ENCODE assay signal across 28 cellular contexts in the genomic region with DNA sequence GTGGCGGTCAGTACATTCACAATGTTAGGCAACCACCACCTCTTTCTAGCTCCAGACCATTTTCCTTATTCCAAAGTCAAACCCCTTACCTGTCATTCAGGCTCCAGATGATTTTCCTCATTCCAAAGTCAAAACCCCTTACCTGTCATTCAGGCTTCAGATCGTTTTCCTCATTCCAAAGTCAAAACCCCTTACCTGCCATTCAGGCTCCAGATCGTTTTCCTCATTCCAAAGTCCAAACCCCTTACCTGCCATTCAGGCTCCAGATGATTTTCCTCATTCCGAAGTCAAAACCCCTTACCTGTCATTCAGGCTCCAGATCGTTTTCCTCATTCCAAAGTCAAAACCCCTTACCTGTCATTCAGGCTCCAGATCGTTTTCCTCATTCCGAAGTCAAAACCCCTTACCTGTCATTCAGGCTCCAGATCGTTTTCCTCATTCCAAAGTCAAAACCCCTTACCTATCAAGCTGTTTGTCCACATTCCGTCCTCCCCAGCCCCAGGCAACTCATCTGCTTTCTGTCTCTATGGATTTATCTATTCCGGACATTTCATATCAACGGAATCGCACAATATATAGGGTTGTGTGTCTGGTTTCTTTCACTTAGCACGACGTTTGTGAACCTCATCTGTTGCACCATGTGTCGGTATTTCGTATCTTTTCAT. TPM values are rescaled to one million over a fixed set of nuclear protein-coding genes. Genes with fewer than 3 reads are reported as not detected.
"Had no signal": no experiment of that assay in that cellular context is flagged by ENCODE, and none has a peak within 500 bp of the region (broad histone marks: within the 10 kb centered on the region; RNA-seq: fewer than 3 reads in every experiment).

No MANE protein-coding gene starts in this region.

- H3K9me3 Mint-ChIP-seq: dendritic cell treated with granulocyte-macrophage colony-stimulating factor and Interleukin-4, amounts not matched to agents 40 ng/mL and 50 ng/mL, for 4 days; naive thymus-derived CD4-positive, alpha-beta T cell; nephron; stimulated activated naive CD8-positive, alpha-beta T cell treated with anti-CD3 and anti-CD28 coated beads, Interleukin-15, amount 100 ng/mL, for 72 hours had no signal

- FAIRE-seq: endothelial cell of umbilical vein, kidney had no signal

- H3K4me2 ChIP-seq: hepatocyte, smooth muscle cell had no signal

- H3K36me3 Mint-ChIP-seq: naive thymus-derived CD4-positive, alpha-beta T cell had no signal

- H3K9ac ChIP-seq: parathyroid adenoma had no signal

- H2AFZ ChIP-seq: hepatocyte, parathyroid adenoma had no signal

- H3K27ac Mint-ChIP-seq: dendritic cell treated with granulocyte-macrophage colony-stimulating factor and Interleukin-4, amounts not matched to agents 40 ng/mL and 50 ng/mL, for 4 days; naive thymus-derived CD4-positive, alpha-beta T cell; nephron; progenitor cell of endocrine pancreas; stimulated activated naive CD8-positive, alpha-beta T cell treated with anti-CD3 and anti-CD28 coated beads, Interleukin-15, amount 100 ng/mL, for 72 hours had no signal

- H3K27ac ChIP-seq: colonic mucosa, esophagus muscularis mucosa, foreskin keratinocyte, gastroesophageal sphincter, heart left ventricle, hepatocyte, parathyroid adenoma, suprapubic skin, transverse colon had no signal

- H3K4me3 Mint-ChIP-seq: dendritic cell treated with granulocyte-macrophage colony-stimulating factor and Interleukin-4, amounts not matched to agents 40 ng/mL and 50 ng/mL, for 4 days; naive thymus-derived CD4-positive, alpha-beta T cell; nephron; stimulated activated naive CD8-positive, alpha-beta T cell treated with anti-CD3 and anti-CD28 coated beads, Interleukin-15, amount 100 ng/mL, for 72 hours had no signal

- H3K9me3 ChIP-seq: colonic mucosa, esophagus muscularis mucosa, gastroesophageal sphincter, heart left ventricle, suprapubic skin, transverse colon had no signal

- DNase-seq: colonic mucosa; effector memory CD4-positive, alpha-beta T cell; foreskin keratinocyte; heart left ventricle; kidney; mesenchymal stem cell; midbrain; naive thymus-derived CD4-positive, alpha-beta T cell; occipital lobe; stimulated activated CD4-positive, alpha-beta T cell treated with anti-CD3 and anti-CD28 coated beads, Interleukin-12 subunit alpha, Interleukin-12 subunit beta, amount 100 ng/mL, for 4 hours; stimulated activated CD4-positive, alpha-beta T cell treated with anti-CD3 and anti-CD28 coated beads, Interleukin-1b, Interleukin-23, amount 100 ng/mL, for 48 hours; stimulated activated CD4-positive, alpha-beta T cell treated with anti-CD3 and anti-CD28 coated beads, Interleukin-4, amount 100 ng/mL, for 1 hour; stimulated activated CD8-positive, alpha-beta memory T cell treated with anti-CD3 and anti-CD28 coated beads, Interleukin-4, amount 100 ng/mL, for 48 hours; stimulated activated naive CD4-positive, alpha-beta T cell; stimulated activated naive CD8-positive, alpha-beta T cell treated with anti-CD3 and anti-CD28 coated beads, Interleukin-15, amount 100 ng/mL, for 72 hours; transverse colon had no signal

- H3K36me3 ChIP-seq: colonic mucosa, esophagus muscularis mucosa, gastroesophageal sphincter, heart left ventricle, suprapubic skin, transverse colon had no signal

- H3K27me3 Mint-ChIP-seq: progenitor cell of endocrine pancreas had no signal

- H3K4me1 ChIP-seq: colonic mucosa, foreskin keratinocyte, parathyroid adenoma had no signal

- ATAC-seq: foreskin keratinocyte; gastroesophageal sphincter; heart left ventricle; left lobe of liver; naive thymus-derived CD4-positive, alpha-beta T cell; sciatic nerve; stimulated activated naive CD8-positive, alpha-beta T cell treated with anti-CD3 and anti-CD28 coated beads, Interleukin-15, amount 100 ng/mL, for 72 hours had no signal

- H3K4me1 Mint-ChIP-seq: stimulated activated naive CD8-positive, alpha-beta T cell treated with anti-CD3 and anti-CD28 coated beads, Interleukin-15, amount 100 ng/mL, for 72 hours had no signal

- H3K79me2 ChIP-seq: parathyroid adenoma had no signal

- H3K4me3 ChIP-seq: colonic mucosa, esophagus muscularis mucosa, gastroesophageal sphincter, heart left ventricle, hepatocyte, smooth muscle cell, suprapubic skin, transverse colon had no signal

RNA-seq across cellular contexts. Expression of a gene that starts 5.1 kb away (rescaled TPM):
- total RNA-seq: endothelial cell of umbilical vein, foreskin keratinocyte had no signal
- polyA plus RNA-seq: endothelial cell of umbilical vein; foreskin keratinocyte; heart left ventricle; naive thymus-derived CD4-positive, alpha-beta T cell had no signal
